12 cellular contexts compared by ENCODE assay signal in genomic region chr4:123606946-123607542, GRCh38.
A peak's percentile ranks its signal among the peaks of the same experiment; 100 is the strongest.
DNase-seq lines count a peak whose midpoint lies in the region; ATAC-seq and TF ChIP-seq lines count a peak whose summit lies in the region.
"Had no signal": no experiment of that assay in that cellular context is flagged by ENCODE, and none has a peak within 500 bp of the region (broad histone marks: within the 10 kb centered on the region; RNA-seq: fewer than 3 reads in every experiment).

No MANE protein-coding gene starts in this region.

- intact Hi-C loops in prostate gland (cut with DNase I) = no loop called here

- no peaks in the 10 kb centered on the region for H3K9me3 ChIP-seq in prostate gland
- H3K9me3 ChIP-seq: stomach had no signal

- ATAC-seq in GM19372 (IDR thresholded peaks at IDR 0.05; ENCODE audit: low read depth, unreplicated experiment) = peak; percentile 78
- ATAC-seq in HG03064 (IDR thresholded peaks at IDR 0.05; ENCODE audit: low read depth, unreplicated experiment) = peak; percentile 76

- H3K27me3 ChIP-seq in prostate gland (replicated peaks; ENCODE audit: insufficient read depth) = no peaks in the 10 kb centered on the region
- H3K27me3 ChIP-seq: cardiac muscle cell, stomach had no signal

- H3K4me3 ChIP-seq in prostate gland = no peak overlapping the region
- H3K4me3 ChIP-seq: cardiac muscle cell, stomach had no signal

- no peaks in the 10 kb centered on the region for H3K4me1 ChIP-seq in prostate gland (replicated peaks)

- H3K36me3 ChIP-seq in prostate gland = no peaks in the 10 kb centered on the region
- H3K36me3 ChIP-seq: cardiac muscle cell, stomach had no signal

- H3K27ac ChIP-seq in prostate gland = no peak overlapping the region
- H3K27ac ChIP-seq: cardiac muscle cell, stomach had no signal

- no peak for TF ChIP-seq POLR2A in prostate gland (IDR thresholded peaks at IDR 0.05)

- 88% methylated on average over 3 of the region's 3 CpGs for WGBS in prostate gland

- TF ChIP-seq CTCF in prostate gland (IDR thresholded peaks at IDR 0.05) = no peak

- peak; percentile 8 to 47 for DNase-seq in AML-193 (lab: John Stamatoyannopoulos, UW)
- DNase-seq in SKM-1 (lab: John Stamatoyannopoulos, UW; ENCODE audit: unreplicated experiment) = peak; percentile 52
- DNase-seq in DMS53 treated with DMSO at 0.1 percent for 48 hours (lab: John Stamatoyannopoulos, UW; ENCODE audit: unreplicated experiment) = no peak
- no peak for DNase-seq in prostate gland (ENCODE audit: low spot score)
- no peak for DNase-seq in GDM1 (lab: John Stamatoyannopoulos, UW)
- no peak for DNase-seq in NCI-H2107 (lab: John Stamatoyannopoulos, UW)
- DNase-seq: ACHN, NCI-H1694, stomach had no signal

Comparison
In these comparisons a context has a peak if more than half of its experiments do, and no peak if none do; other contexts are left out.
1. DNase-seq: peak in AML-193 (2 of 2) and SKM-1 (single experiment); none in DMS53 treated with DMSO at 0.1 percent for 48 hours (single experiment), prostate gland (single experiment), GDM1 (single experiment) and NCI-H2107 (single experiment).